1 cellular context compared by ENCODE assay signal in the genomic region with DNA sequence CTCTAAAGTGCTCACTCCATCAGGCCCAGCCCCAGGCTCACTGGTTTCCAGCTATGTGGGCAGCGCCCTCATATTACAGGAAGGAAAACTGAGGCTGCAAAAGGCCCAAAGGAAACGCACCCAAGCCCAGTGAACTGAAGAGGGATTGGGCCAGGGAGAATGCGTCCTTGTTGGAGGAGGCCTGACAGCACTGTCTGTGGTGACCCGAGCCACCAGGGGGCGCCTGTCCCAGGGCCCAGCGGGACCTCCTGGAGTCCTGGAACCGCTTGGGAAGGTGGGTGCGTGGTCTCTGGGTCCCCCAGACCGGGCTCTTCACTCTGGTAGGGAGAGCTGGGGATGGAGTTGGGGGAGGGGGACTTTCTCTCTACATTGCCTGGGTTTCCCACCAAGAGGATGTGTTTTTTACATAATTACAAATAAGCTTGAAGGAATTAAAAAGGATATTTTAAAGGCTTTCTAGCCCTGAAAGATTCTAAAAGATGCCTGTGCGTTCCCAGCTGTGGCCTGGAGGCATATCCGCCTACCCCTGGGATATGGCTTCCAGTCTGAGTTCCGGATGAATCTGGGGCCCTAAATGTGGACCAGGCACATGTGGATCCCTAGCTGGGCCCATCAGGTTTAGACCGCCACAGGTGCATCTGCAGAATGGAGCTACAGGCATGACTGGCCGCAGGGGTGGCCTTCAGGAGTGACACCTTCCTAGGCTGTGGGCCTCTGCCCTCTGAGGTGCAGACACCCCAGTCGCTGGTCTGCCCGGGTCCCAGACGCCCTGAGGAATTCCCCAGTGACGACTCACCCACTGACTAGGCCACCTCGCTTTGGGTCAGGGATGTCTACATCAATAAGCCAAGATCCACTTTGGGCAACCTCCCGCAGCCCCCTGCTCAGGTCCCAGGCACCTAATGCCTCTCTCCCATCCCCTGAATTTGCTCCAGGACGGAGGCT.
TF ChIP-seq lines count a peak whose summit lies in the region.

No MANE protein-coding gene starts in this region.

TF ChIP-seq in K562, 482 proteins besides CTCF, POLR2A, EP300 and RAD21 (continues in another document):
- TF ChIP-seq SMC3 (conservative IDR thresholded peaks at IDR 0.05; ENCODE audit: insufficient read depth, low read depth, low read length) (peak; percentile 92), MCM3 (IDR thresholded peaks at IDR 0.05) (no peak), EGR1 (conservative IDR thresholded peaks at IDR 0.05) (no peak), CC2D1A (IDR thresholded peaks at IDR 0.05) (0 out of 2 replicates have a peak, but pooled peaks have one; percentile 47), MAZ (CRISPR knock-in tag; conservative IDR thresholded peaks at IDR 0.05 in 1 of 2, IDR thresholded peaks at IDR 0.05 in 1 of 2) (peak in 1 of 2 experiments; percentile 36; a peak in 1 of 4 replicates), FOSL1 (tag; conservative IDR thresholded peaks at IDR 0.05) (peak; percentile 31), KDM4B (IDR thresholded peaks at IDR 0.05; ENCODE audit: borderline replicate concordance in 2 of 2, low read depth in 1 of 2) (no peak), SMARCE1 (IDR thresholded peaks at IDR 0.05) (no peak), DEAF1 (CRISPR knock-in tag; IDR thresholded peaks at IDR 0.05) (peak; percentile 85), CSDE1 (IDR thresholded peaks at IDR 0.05) (no peak), NBN (IDR thresholded peaks at IDR 0.05; ENCODE audit: low read depth) (0 out of 2 replicates have a peak, but pooled peaks have one; percentile 26), ZNF263 (CRISPR knock-in tag; IDR thresholded peaks at IDR 0.05; ENCODE audit: borderline replicate concordance) (peak; percentile 92), XRCC5 (IDR thresholded peaks at IDR 0.05; ENCODE audit: low read depth, low read length) (peak; percentile 86), BHLHE40 (IDR thresholded peaks at IDR 0.05; ENCODE audit: low read length) (peak; percentile 17; the same call in 1 of the 2 replicates), CXXC5 (CRISPR knock-in tag; IDR thresholded peaks at IDR 0.05) (peak; percentile 34; the same call in 1 of the 2 replicates), ZFX (CRISPR knock-in tag; IDR thresholded peaks at IDR 0.05) (peak; percentile 44; the same call in 1 of the 2 replicates), ZBTB7A (IDR thresholded peaks at IDR 0.05; ENCODE audit: borderline replicate concordance, control insufficient read depth, low read depth, low read length) (peak; percentile 91), CEBPB (tag; IDR thresholded peaks at IDR 0.05) (no peak), RB1 (IDR thresholded peaks at IDR 0.05; ENCODE audit: low read depth) (0 out of 2 replicates have a peak, but pooled peaks have one; percentile 28), HOXB6 (CRISPR knock-in tag; IDR thresholded peaks at IDR 0.05; ENCODE audit: borderline replicate concordance) (no peak), MYNN (IDR thresholded peaks at IDR 0.05) (0 out of 2 replicates have a peak, but pooled peaks have one; percentile 33), MYNN (CRISPR knock-in tag; IDR thresholded peaks at IDR 0.05) (no peak), TEAD1 (CRISPR knock-in tag; IDR thresholded peaks at IDR 0.05) (peak in 1 of 2 experiments; percentile 69; a peak in 1 of 4 replicates), STAG1 (CRISPR knock-in tag; IDR thresholded peaks at IDR 0.05; ENCODE audit: borderline replicate concordance) (no peak), HEY1 (CRISPR knock-in tag; IDR thresholded peaks at IDR 0.05; ENCODE audit: borderline replicate concordance) (no peak), ZSCAN29 (IDR thresholded peaks at IDR 0.05) (no peak), RBFOX2 (IDR thresholded peaks at IDR 0.05; ENCODE audit: low read depth, low read length) (peak; percentile 45; the same call in 1 of the 2 replicates), ZNF407 (IDR thresholded peaks at IDR 0.05; ENCODE audit: low read depth) (no peak), U2AF1 (optimal IDR thresholded peaks at IDR 0.05; ENCODE audit: low read depth, low read length) (no peak), MYC (IDR thresholded peaks at IDR 0.05; ENCODE audit: low read depth, low read length) (peak; percentile 49; the same call in 1 of the 2 replicates), MYC (CRISPR knock-in tag; IDR thresholded peaks at IDR 0.05; ENCODE audit: borderline replicate concordance, low read depth) (no peak), CREM (IDR thresholded peaks at IDR 0.05; ENCODE audit: low read depth) (peak; percentile 42; the same call in 1 of the 2 replicates), KHSRP (IDR thresholded peaks at IDR 0.05) (no peak), HCFC1 (IDR thresholded peaks at IDR 0.05; ENCODE audit: low read depth, low read length) (0 out of 2 replicates have a peak, but pooled peaks have one; percentile 33), ZNF24 (IDR thresholded peaks at IDR 0.05) (0 out of 2 replicates have a peak, but pooled peaks have one; percentile 12), HMG20A (CRISPR knock-in tag; conservative IDR thresholded peaks at IDR 0.05) (no peak)
- TF ChIP-seq, protein P1, sequence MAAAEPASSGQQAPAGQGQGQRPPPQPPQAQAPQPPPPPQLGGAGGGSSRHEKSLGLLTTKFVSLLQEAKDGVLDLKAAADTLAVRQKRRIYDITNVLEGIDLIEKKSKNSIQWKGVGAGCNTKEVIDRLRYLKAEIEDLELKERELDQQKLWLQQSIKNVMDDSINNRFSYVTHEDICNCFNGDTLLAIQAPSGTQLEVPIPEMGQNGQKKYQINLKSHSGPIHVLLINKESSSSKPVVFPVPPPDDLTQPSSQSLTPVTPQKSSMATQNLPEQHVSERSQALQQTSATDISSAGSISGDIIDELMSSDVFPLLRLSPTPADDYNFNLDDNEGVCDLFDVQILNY (CRISPR knock-in tag; IDR thresholded peaks at IDR 0.05): no peak
- TF ChIP-seq, protein P2, sequence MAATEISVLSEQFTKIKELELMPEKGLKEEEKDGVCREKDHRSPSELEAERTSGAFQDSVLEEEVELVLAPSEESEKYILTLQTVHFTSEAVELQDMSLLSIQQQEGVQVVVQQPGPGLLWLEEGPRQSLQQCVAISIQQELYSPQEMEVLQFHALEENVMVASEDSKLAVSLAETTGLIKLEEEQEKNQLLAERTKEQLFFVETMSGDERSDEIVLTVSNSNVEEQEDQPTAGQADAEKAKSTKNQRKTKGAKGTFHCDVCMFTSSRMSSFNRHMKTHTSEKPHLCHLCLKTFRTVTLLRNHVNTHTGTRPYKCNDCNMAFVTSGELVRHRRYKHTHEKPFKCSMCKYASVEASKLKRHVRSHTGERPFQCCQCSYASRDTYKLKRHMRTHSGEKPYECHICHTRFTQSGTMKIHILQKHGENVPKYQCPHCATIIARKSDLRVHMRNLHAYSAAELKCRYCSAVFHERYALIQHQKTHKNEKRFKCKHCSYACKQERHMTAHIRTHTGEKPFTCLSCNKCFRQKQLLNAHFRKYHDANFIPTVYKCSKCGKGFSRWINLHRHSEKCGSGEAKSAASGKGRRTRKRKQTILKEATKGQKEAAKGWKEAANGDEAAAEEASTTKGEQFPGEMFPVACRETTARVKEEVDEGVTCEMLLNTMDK (IDR thresholded peaks at IDR 0.05; ENCODE audit: borderline replicate concordance, insufficient read depth, low read depth, low read length, poor library complexity, severe bottlenecking): peak; percentile 94
- TF ChIP-seq, protein P3, sequence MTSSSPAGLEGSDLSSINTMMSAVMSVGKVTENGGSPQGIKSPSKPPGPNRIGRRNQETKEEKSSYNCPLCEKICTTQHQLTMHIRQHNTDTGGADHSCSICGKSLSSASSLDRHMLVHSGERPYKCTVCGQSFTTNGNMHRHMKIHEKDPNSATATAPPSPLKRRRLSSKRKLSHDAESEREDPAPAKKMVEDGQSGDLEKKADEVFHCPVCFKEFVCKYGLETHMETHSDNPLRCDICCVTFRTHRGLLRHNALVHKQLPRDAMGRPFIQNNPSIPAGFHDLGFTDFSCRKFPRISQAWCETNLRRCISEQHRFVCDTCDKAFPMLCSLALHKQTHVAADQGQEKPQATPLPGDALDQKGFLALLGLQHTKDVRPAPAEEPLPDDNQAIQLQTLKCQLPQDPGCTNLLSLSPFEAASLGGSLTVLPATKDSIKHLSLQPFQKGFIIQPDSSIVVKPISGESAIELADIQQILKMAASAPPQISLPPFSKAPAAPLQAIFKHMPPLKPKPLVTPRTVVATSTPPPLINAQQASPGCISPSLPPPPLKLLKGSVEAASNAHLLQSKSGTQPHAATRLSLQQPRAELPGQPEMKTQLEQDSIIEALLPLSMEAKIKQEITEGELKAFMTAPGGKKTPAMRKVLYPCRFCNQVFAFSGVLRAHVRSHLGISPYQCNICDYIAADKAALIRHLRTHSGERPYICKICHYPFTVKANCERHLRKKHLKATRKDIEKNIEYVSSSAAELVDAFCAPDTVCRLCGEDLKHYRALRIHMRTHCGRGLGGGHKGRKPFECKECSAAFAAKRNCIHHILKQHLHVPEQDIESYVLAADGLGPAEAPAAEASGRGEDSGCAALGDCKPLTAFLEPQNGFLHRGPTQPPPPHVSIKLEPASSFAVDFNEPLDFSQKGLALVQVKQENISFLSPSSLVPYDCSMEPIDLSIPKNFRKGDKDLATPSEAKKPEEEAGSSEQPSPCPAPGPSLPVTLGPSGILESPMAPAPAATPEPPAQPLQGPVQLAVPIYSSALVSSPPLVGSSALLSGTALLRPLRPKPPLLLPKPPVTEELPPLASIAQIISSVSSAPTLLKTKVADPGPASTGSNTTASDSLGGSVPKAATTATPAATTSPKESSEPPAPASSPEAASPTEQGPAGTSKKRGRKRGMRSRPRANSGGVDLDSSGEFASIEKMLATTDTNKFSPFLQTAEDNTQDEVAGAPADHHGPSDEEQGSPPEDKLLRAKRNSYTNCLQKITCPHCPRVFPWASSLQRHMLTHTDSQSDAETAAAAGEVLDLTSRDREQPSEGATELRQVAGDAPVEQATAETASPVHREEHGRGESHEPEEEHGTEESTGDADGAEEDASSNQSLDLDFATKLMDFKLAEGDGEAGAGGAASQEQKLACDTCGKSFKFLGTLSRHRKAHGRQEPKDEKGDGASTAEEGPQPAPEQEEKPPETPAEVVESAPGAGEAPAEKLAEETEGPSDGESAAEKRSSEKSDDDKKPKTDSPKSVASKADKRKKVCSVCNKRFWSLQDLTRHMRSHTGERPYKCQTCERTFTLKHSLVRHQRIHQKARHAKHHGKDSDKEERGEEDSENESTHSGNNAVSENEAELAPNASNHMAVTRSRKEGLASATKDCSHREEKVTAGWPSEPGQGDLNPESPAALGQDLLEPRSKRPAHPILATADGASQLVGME (CRISPR knock-in tag; IDR thresholded peaks at IDR 0.05): no peak
